ENCODE assay signal across 20 cellular contexts in genomic region chr13:42490676-42491075, GRCh38.
DNase-seq lines count a peak whose midpoint lies in the region; ATAC-seq and TF ChIP-seq lines count a peak whose summit lies in the region.
"Had no signal": no experiment of that assay in that cellular context is flagged by ENCODE, and none has a peak within 500 bp of the region (broad histone marks: within the 10 kb centered on the region; RNA-seq: fewer than 3 reads in every experiment).

No MANE protein-coding gene starts in this region.

- H3K9me3 Mint-ChIP-seq in MCF 10A (ENCODE audit: unreplicated experiment): peaks cover under 1% of the 10 kb centered on the region
- H3K9me3 Mint-ChIP-seq: CD8-positive, alpha-beta T cell had no signal

- H3K9ac ChIP-seq in mammary epithelial cell (ENCODE audit: insufficient read depth, low read length) (no peak overlapping the region), PC-3 (ENCODE audit: low read length) (no peak overlapping the region)
- H3K9ac ChIP-seq: BLaER1, GM23248 had no signal

- H3K36me3 Mint-ChIP-seq in MCF 10A (ENCODE audit: insufficient read depth, unreplicated experiment): peaks cover 6% of the 10 kb centered on the region
- H3K36me3 Mint-ChIP-seq: CD4-positive, CD25-positive, alpha-beta regulatory T cell; CD8-positive, alpha-beta T cell had no signal

- CTCF ChIA-PET in MCF 10A (lab: Yijun Ruan, JAX) (no interaction called here), mammary epithelial cell (lab: Charles Lee; ENCODE audit: low non-redundant PET) (no interaction called here), PC-3 (lab: Charles Lee) (no interaction called here)

- H3K79me2 ChIP-seq in mammary epithelial cell (ENCODE audit: insufficient read depth, low read length): no peaks in the 10 kb centered on the region
- H3K79me2 ChIP-seq in PC-3 (ENCODE audit: low read length): no peaks in the 10 kb centered on the region

- H2AFZ ChIP-seq in mammary epithelial cell (ENCODE audit: low read depth, low read length) (no peak overlapping the region), PC-3 (ENCODE audit: low read length) (no peak overlapping the region)
- H2AFZ ChIP-seq: GM23248 had no signal

- H3K27ac Mint-ChIP-seq in MCF 10A (ENCODE audit: low read depth, unreplicated experiment): no peak overlapping the region
- H3K27ac Mint-ChIP-seq: B cell; CD4-positive, CD25-positive, alpha-beta regulatory T cell; CD8-positive, alpha-beta T cell had no signal

- no peak overlapping the region for H3K4me3 ChIP-seq in mammary epithelial cell (replicated peaks in 1 of 3; ENCODE audit: insufficient read depth in 1 of 3, low read depth in 2 of 3, low read length in 3 of 3)
- no peak overlapping the region for H3K4me3 ChIP-seq in PC-3 (ENCODE audit: low read length)
- H3K4me3 ChIP-seq: BLaER1, GM23248 had no signal

- H3F3A ChIP-seq in PC-3 (ENCODE audit: low read length, unreplicated experiment): no peaks in the 10 kb centered on the region

- intact Hi-C loops in MCF 10A (cut with micrococcal nuclease) (no loop called here), mammary epithelial cell (cut with micrococcal nuclease) (no loop called here), PC-3 (cut with micrococcal nuclease) (no loop called here)

- H3K4me1 Mint-ChIP-seq in MCF 10A (ENCODE audit: insufficient read depth, unreplicated experiment): peaks cover 40% of the 10 kb centered on the region
- H3K4me1 Mint-ChIP-seq: B cell had no signal

- H3K9me2 ChIP-seq in PC-3 (replicated peaks; ENCODE audit: low read length): no peaks in the 10 kb centered on the region

- POLR2A ChIA-PET in MCF 10A (lab: Yijun Ruan, JAX) (no interaction called here), PC-3 (lab: Charles Lee; ENCODE audit: unreplicated experiment) (no interaction called here)

- TF ChIP-seq CTCF in MCF 10A (IDR thresholded peaks at IDR 0.05; ENCODE audit: unreplicated experiment) (no peak), mammary epithelial cell (conservative IDR thresholded peaks at IDR 0.05 in 1 of 2, IDR thresholded peaks at IDR 0.05 in 1 of 2; ENCODE audit: extremely low read depth in 1 of 2, insufficient read depth in 1 of 2, low read depth in 1 of 2, low read length in 2 of 2) (no peak), PC-3 (conservative IDR thresholded peaks at IDR 0.05; ENCODE audit: low read depth, low read length) (no peak)

- in situ Hi-C loops in mammary epithelial cell (cut with MboI; ENCODE audit: low sequenced_read_pairs in 2 of 2): no loop called here

- H3K4me1 ChIP-seq in mammary epithelial cell (ENCODE audit: insufficient read depth, low read length) (peaks cover 21% of the 10 kb centered on the region), PC-3 (ENCODE audit: insufficient read depth, low read length) (peaks cover 38% of the 10 kb centered on the region)
- H3K4me1 ChIP-seq: Caco-2 had no signal

- ATAC-seq in PC-3: no peak
- ATAC-seq: CD8-positive, alpha-beta T cell had no signal

- H3K36me3 ChIP-seq in mammary epithelial cell (ENCODE audit: insufficient read depth, low read length) (no peaks in the 10 kb centered on the region), PC-3 (ENCODE audit: low read depth, low read length) (no peaks in the 10 kb centered on the region)
- H3K36me3 ChIP-seq: BLaER1 had no signal

- H3K4me3 Mint-ChIP-seq in MCF 10A (ENCODE audit: unreplicated experiment): no peak overlapping the region
- H3K4me3 Mint-ChIP-seq: B cell; CD4-positive, CD25-positive, alpha-beta regulatory T cell; CD8-positive, alpha-beta T cell had no signal

- H3K27ac ChIP-seq in mammary epithelial cell (ENCODE audit: insufficient read depth, low read depth, low read length) (no peak overlapping the region), PC-3 (ENCODE audit: low read length) (peak overlapping the region; percentile 43)
- H3K27ac ChIP-seq: 22Rv1, BLaER1, C4-2B, GM23248 had no signal

- H3K27me3 ChIP-seq in mammary epithelial cell (ENCODE audit: insufficient read depth, low read length): no peaks in the 10 kb centered on the region
- no peaks in the 10 kb centered on the region for H3K27me3 ChIP-seq in PC-3 (ENCODE audit: low read length)
- H3K27me3 ChIP-seq: BLaER1 had no signal

- dilution Hi-C loops in mammary epithelial cell (cut with HindIII; ENCODE audit: low sequenced_read_pairs): no loop called here

- no peaks in the 10 kb centered on the region for H3K27me3 Mint-ChIP-seq in MCF 10A (ENCODE audit: insufficient read depth, unreplicated experiment)
- H3K27me3 Mint-ChIP-seq: B cell; CD4-positive, CD25-positive, alpha-beta regulatory T cell had no signal

- H3K4me2 ChIP-seq in mammary epithelial cell (ENCODE audit: insufficient read depth, low read depth, low read length) (no peak overlapping the region), PC-3 (ENCODE audit: low read length) (peak overlapping the region; percentile 10; the same call in 1 of the 2 replicates)
- H3K4me2 ChIP-seq: BLaER1 had no signal

- H3K9me3 ChIP-seq in mammary epithelial cell (replicated peaks; ENCODE audit: insufficient read depth, low read length): no peaks in the 10 kb centered on the region
- H3K9me3 ChIP-seq in PC-3 (ENCODE audit: low read length): no peaks in the 10 kb centered on the region
- H3K9me3 ChIP-seq: BLaER1, Caco-2 had no signal

- no TSS peak for BruUV-seq in MCF 10A (replicated peaks; lab: Mats Ljungman, UMichigan)
- no TSS peak for BruUV-seq in mammary epithelial cell (replicated peaks; lab: Mats Ljungman, UMichigan)
- no TSS peak for BruUV-seq in PC-3 (replicated peaks; lab: Mats Ljungman, UMichigan)

- DNase-seq in MCF 10A (ENCODE audit: unreplicated experiment) (peak; percentile 55), mammary epithelial cell (no peak), PC-3 (peak; percentile 63), kidney tubule cell (ENCODE audit: low spot score) (peak; percentile 7), epidermal melanocyte (ENCODE audit: insufficient read length, low spot score) (no peak), mucosa of gallbladder (ENCODE audit: low spot score) (no peak)
- no peak for DNase-seq in activated CD4-positive, alpha-beta T cell treated with anti-CD3 and anti-CD28 coated beads for 48 hours
- DNase-seq: Caco-2; CD4-positive, CD25-positive, alpha-beta regulatory T cell; CD8-positive, alpha-beta T cell; DMS153; DMS79 treated with DMSO at 0.1 percent for 48 hours; GF-D8; GM23248; H7; HCEC 1CT had no signal

- no peaks in the 10 kb centered on the region for H4K20me1 ChIP-seq in mammary epithelial cell (ENCODE audit: insufficient read depth, low read length)
- no peaks in the 10 kb centered on the region for H4K20me1 ChIP-seq in PC-3 (ENCODE audit: low read length)
- H4K20me1 ChIP-seq: BLaER1 had no signal

- WGBS in mammary epithelial cell (ENCODE audit: low coverage, missing lambda C conversion rate): 54% methylated on average over 5 of the region's 5 CpGs

Comparison
In these comparisons a context has a peak if more than half of its experiments do, and no peak if none do; other contexts are left out.
1. DNase-seq: peak in MCF 10A (single experiment), PC-3 (single experiment) and kidney tubule cell (single experiment); none in mammary epithelial cell (single experiment), epidermal melanocyte (single experiment), activated CD4-positive, alpha-beta T cell treated with anti-CD3 and anti-CD28 coated beads for 48 hours (single experiment) and mucosa of gallbladder (single experiment).